Comparison of ENCODE assay signal across 1 cellular context in genomic region chr2:219298759-219299371, GRCh38.
A peak's percentile ranks its signal among the peaks of the same experiment; 100 is the strongest.
TF ChIP-seq lines count a peak whose summit lies in the region.

No MANE protein-coding gene starts in this region.

TF ChIP-seq in HepG2, 621 proteins besides CTCF, POLR2A, EP300 and RAD21 (continued from another document and continues in another):
- TF ChIP-seq, protein P1, sequence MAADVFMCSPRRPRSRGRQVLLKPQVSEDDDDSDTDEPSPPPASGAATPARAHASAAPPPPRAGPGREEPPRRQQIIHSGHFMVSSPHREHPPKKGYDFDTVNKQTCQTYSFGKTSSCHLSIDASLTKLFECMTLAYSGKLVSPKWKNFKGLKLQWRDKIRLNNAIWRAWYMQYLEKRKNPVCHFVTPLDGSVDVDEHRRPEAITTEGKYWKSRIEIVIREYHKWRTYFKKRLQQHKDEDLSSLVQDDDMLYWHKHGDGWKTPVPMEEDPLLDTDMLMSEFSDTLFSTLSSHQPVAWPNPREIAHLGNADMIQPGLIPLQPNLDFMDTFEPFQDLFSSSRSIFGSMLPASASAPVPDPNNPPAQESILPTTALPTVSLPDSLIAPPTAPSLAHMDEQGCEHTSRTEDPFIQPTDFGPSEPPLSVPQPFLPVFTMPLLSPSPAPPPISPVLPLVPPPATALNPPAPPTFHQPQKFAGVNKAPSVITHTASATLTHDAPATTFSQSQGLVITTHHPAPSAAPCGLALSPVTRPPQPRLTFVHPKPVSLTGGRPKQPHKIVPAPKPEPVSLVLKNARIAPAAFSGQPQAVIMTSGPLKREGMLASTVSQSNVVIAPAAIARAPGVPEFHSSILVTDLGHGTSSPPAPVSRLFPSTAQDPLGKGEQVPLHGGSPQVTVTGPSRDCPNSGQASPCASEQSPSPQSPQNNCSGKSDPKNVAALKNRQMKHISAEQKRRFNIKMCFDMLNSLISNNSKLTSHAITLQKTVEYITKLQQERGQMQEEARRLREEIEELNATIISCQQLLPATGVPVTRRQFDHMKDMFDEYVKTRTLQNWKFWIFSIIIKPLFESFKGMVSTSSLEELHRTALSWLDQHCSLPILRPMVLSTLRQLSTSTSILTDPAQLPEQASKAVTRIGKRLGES (CRISPR knock-in tag; IDR thresholded peaks at IDR 0.05; ENCODE audit: borderline replicate concordance) = no peak
- TF ChIP-seq ZNF607 (CRISPR knock-in tag; IDR thresholded peaks at IDR 0.05; ENCODE audit: borderline replicate concordance) (0 out of 2 replicates have a peak, but pooled peaks have one; percentile 3), GLI4 (CRISPR knock-in tag; IDR thresholded peaks at IDR 0.05; ENCODE audit: borderline replicate concordance) (peak; percentile 41; the same call in 1 of the 2 replicates), NCOA2 (CRISPR knock-in tag; IDR thresholded peaks at IDR 0.05) (no peak), ZNF75D (CRISPR knock-in tag; IDR thresholded peaks at IDR 0.05; ENCODE audit: borderline replicate concordance) (no peak), ZBTB21 (CRISPR knock-in tag; IDR thresholded peaks at IDR 0.05) (no peak), MTA1 (CRISPR knock-in tag; IDR thresholded peaks at IDR 0.05; ENCODE audit: borderline replicate concordance) (peak; percentile 65; the same call in 1 of the 2 replicates), PAX8 (CRISPR knock-in tag; IDR thresholded peaks at IDR 0.05; ENCODE audit: borderline replicate concordance) (0 out of 2 replicates have a peak, but pooled peaks have one; percentile 34), RORA (CRISPR knock-in tag; IDR thresholded peaks at IDR 0.05) (no peak), NFYC (CRISPR knock-in tag; IDR thresholded peaks at IDR 0.05) (no peak), JUND (CRISPR knock-in tag; IDR thresholded peaks at IDR 0.05) (no peak), ZNF274 (CRISPR knock-in tag; IDR thresholded peaks at IDR 0.05) (peak; percentile 91; the same call in 1 of the 2 replicates), REPIN1 (CRISPR knock-in tag; IDR thresholded peaks at IDR 0.05; ENCODE audit: borderline replicate concordance, low read depth) (no peak), ZBTB37 (CRISPR knock-in tag; IDR thresholded peaks at IDR 0.05) (no peak), ZNF839 (CRISPR knock-in tag; IDR thresholded peaks at IDR 0.05; ENCODE audit: borderline replicate concordance) (peak; percentile 24; the same call in 1 of the 2 replicates), SCMH1 (CRISPR knock-in tag; IDR thresholded peaks at IDR 0.05; ENCODE audit: borderline replicate concordance) (no peak), ZNF775 (CRISPR knock-in tag; IDR thresholded peaks at IDR 0.05; ENCODE audit: borderline replicate concordance) (no peak), KDM5B (CRISPR knock-in tag; IDR thresholded peaks at IDR 0.05; ENCODE audit: borderline replicate concordance) (no peak; the same call in 1 of the 2 replicates), ZSCAN31 (CRISPR knock-in tag; IDR thresholded peaks at IDR 0.05; ENCODE audit: low read depth) (0 out of 2 replicates have a peak, but pooled peaks have one; percentile 46), ZNF280D (CRISPR knock-in tag; IDR thresholded peaks at IDR 0.05) (peak; percentile 77), CHD4 (IDR thresholded peaks at IDR 0.05; ENCODE audit: borderline replicate concordance, low read length) (no peak), SMC3 (IDR thresholded peaks at IDR 0.05; ENCODE audit: low read length) (peak; percentile 87), PHF8 (CRISPR knock-in tag; IDR thresholded peaks at IDR 0.05) (peak; percentile 22; the same call in 1 of the 2 replicates), PAF1 (CRISPR knock-in tag; IDR thresholded peaks at IDR 0.05) (no peak), HNF4G (IDR thresholded peaks at IDR 0.05; ENCODE audit: borderline replicate concordance, low read depth, low read length) (peak; percentile 73; the same call in 1 of the 2 replicates), HNF4G (CRISPR knock-in tag; IDR thresholded peaks at IDR 0.05; ENCODE audit: borderline replicate concordance, low read depth) (no peak; the same call in 1 of the 2 replicates), HNRNPL (IDR thresholded peaks at IDR 0.05; ENCODE audit: low read depth, low read length) (no peak), ZFAT (CRISPR knock-in tag; conservative IDR thresholded peaks at IDR 0.05) (no peak), HNRNPH1 (optimal IDR thresholded peaks at IDR 0.05; ENCODE audit: low read depth, low read length) (no peak)
- TF ChIP-seq, protein P2, sequence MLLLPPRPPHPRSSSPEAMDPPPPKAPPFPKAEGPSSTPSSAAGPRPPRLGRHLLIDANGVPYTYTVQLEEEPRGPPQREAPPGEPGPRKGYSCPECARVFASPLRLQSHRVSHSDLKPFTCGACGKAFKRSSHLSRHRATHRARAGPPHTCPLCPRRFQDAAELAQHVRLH (CRISPR knock-in tag; IDR thresholded peaks at IDR 0.05; ENCODE audit: borderline replicate concordance, low read depth) = 0 out of 2 replicates have a peak, but pooled peaks have one; percentile 35
- TF ChIP-seq, protein P3, sequence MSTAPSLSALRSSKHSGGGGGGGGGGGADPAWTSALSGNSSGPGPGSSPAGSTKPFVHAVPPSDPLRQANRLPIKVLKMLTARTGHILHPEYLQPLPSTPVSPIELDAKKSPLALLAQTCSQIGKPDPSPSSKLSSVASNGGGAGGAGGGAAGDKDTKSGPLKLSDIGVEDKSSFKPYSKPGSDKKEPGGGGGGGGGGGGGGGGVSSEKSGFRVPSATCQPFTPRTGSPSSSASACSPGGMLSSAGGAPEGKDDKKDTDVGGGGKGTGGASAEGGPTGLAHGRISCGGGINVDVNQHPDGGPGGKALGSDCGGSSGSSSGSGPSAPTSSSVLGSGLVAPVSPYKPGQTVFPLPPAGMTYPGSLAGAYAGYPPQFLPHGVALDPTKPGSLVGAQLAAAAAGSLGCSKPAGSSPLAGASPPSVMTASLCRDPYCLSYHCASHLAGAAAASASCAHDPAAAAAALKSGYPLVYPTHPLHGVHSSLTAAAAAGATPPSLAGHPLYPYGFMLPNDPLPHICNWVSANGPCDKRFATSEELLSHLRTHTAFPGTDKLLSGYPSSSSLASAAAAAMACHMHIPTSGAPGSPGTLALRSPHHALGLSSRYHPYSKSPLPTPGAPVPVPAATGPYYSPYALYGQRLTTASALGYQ (CRISPR knock-in tag; IDR thresholded peaks at IDR 0.05) = no peak
- TF ChIP-seq, protein P4, sequence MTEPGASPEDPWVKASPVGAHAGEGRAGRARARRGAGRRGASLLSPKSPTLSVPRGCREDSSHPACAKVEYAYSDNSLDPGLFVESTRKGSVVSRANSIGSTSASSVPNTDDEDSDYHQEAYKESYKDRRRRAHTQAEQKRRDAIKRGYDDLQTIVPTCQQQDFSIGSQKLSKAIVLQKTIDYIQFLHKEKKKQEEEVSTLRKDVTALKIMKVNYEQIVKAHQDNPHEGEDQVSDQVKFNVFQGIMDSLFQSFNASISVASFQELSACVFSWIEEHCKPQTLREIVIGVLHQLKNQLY (CRISPR knock-in tag; IDR thresholded peaks at IDR 0.05) = 0 out of 2 replicates have a peak, but pooled peaks have one; percentile 21
- TF ChIP-seq, protein P5, sequence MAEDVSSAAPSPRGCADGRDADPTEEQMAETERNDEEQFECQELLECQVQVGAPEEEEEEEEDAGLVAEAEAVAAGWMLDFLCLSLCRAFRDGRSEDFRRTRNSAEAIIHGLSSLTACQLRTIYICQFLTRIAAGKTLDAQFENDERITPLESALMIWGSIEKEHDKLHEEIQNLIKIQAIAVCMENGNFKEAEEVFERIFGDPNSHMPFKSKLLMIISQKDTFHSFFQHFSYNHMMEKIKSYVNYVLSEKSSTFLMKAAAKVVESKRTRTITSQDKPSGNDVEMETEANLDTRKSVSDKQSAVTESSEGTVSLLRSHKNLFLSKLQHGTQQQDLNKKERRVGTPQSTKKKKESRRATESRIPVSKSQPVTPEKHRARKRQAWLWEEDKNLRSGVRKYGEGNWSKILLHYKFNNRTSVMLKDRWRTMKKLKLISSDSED (CRISPR knock-in tag; IDR thresholded peaks at IDR 0.05) = no peak
- TF ChIP-seq, protein P6, sequence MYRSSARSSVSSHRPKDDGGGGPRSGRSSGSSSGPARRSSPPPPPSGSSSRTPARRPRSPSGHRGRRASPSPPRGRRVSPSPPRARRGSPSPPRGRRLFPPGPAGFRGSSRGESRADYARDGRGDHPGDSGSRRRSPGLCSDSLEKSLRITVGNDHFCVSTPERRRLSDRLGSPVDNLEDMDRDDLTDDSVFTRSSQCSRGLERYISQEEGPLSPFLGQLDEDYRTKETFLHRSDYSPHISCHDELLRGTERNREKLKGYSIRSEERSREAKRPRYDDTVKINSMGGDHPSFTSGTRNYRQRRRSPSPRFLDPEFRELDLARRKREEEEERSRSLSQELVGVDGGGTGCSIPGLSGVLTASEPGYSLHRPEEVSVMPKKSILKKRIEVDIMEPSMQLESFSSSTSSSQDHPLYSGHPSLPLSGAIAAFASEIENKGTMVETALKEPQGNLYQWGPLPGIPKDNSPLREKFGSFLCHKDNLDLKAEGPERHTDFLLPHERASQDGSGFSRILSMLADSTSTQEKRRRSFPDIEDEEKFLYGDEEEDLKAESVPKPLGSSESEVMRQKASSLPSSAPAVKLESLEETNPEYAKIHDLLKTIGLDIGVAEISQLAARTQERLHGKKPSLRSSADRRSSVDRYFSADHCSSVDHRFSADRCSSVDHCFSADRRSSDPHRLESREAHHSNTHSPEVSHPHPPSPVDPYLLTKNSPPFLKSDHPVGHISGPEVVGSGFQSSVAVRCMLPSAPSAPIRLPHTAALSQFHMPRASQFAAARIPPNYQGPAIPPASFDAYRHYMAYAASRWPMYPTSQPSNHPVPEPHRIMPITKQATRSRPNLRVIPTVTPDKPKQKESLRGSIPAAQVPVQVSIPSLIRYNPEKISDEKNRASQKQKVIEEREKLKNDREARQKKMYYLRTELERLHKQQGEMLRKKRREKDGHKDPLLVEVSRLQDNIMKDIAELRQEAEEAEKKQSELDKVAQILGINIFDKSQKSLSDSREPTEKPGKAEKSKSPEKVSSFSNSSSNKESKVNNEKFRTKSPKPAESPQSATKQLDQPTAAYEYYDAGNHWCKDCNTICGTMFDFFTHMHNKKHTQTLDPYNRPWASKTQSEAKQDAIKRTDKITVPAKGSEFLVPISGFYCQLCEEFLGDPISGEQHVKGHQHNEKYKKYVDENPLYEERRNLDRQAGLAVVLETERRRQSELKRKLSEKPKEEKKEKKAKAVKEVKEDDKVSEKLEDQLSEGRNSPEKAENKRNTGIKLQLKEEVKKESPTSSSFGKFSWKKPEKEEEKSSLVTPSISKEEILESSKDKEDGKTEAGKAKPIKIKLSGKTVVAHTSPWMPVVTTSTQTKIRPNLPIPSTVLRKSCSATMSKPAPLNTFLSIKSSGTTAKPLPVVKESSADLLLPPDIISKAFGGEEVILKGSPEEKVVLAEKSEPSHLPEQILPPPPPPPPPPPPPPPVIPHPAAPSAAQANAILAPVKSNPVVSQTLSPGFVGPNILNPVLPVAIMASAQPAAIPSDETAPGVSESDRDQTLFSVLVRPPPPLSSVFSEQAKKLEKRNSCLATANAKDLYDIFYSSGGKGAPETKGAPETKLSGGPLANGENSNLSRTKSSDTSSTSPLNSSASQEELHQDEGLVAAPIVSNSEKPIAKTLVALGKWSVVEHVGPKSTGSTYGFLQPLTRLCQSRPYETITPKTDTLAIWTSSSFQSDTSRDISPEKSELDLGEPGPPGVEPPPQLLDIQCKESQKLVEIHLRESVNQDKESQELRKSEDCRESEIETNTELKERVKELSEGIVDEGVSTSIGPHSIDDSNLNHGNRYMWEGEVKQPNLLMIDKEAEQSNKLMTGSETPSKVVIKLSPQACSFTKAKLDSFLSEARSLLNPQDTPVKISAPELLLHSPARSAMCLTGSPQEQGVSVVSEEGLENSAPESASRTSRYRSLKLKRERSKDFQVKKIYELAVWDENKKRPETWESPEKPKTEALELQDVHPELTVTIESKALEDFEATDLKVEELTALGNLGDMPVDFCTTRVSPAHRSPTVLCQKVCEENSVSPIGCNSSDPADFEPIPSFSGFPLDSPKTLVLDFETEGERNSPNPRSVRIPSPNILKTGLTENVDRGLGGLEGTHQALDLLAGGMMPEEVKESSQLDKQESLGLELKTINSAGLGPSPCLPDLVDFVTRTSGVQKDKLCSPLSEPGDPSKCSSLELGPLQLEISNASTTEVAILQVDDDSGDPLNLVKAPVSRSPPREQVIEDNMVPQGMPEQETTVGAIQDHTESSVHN (CRISPR knock-in tag; IDR thresholded peaks at IDR 0.05) = 0 out of 2 replicates have a peak, but pooled peaks have one; percentile 2
- TF ChIP-seq, protein P7, sequence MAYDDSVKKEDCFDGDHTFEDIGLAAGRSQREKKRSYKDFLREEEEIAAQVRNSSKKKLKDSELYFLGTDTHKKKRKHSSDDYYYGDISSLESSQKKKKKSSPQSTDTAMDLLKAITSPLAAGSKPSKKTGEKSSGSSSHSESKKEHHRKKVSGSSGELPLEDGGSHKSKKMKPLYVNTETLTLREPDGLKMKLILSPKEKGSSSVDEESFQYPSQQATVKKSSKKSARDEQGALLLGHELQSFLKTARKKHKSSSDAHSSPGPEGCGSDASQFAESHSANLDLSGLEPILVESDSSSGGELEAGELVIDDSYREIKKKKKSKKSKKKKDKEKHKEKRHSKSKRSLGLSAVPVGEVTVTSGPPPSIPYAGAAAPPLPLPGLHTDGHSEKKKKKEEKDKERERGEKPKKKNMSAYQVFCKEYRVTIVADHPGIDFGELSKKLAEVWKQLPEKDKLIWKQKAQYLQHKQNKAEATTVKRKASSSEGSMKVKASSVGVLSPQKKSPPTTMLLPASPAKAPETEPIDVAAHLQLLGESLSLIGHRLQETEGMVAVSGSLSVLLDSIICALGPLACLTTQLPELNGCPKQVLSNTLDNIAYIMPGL (CRISPR knock-in tag; IDR thresholded peaks at IDR 0.05; ENCODE audit: borderline replicate concordance in 1 of 2, low read depth in 1 of 2) = peak; percentile 76 to 86; a peak in 3 of 4 replicates
